Comparison of ENCODE assay signal across 8 cellular contexts in the genomic region with DNA sequence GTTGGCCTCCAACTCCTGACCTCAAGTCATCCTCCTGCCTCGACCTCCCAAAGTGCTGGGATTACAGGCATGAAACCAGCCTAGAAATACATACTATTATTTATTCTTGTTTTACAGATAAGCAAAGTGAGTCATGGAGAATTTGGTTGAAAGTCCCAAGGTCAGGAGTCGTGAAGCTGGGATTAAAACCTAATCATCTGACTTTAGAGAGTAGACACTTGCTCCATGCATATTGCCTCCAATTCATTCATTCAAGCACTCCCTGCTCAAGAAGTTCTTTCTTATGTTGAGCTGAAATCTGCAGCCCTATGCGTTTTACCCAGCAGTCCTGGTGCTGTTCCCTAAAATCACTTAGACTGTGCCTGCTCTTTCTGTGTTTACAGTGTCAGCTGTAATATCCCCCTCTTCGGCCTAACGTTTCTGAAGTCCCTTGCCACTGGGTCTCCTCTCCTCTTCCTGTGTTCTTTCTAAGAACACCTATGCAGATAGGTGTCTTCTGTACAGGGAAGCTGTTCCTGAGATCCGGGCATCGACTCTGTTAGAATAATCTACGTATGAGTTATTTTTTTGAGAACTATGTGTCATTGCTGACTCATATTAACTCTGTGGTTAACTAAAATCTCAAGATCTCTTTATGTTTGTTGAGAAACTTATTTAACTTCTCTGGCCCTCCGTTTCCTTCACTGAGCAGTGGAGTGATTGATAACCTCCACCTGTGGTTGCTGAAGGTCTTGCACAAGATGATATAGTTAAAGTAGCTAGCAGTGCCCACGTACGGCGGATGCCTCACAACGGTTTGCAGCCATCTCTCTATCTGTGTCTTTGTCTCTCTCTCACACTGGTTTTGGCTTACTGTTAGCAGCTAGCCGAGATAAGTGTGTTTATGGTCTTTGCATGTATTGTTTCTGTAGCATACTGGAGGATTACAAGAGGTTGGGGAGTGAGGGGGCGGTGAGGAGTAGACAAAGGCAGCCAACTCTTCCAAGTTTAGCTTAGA. TPM values are rescaled to one million over a fixed set of nuclear protein-coding genes. Genes with fewer than 3 reads are reported as not detected.
A peak's percentile ranks its signal among the peaks of the same experiment; 100 is the strongest.
DNase-seq lines count a peak whose midpoint lies in the region; ATAC-seq, FAIRE-seq and TF ChIP-seq lines count a peak whose summit lies in the region.

No MANE protein-coding gene starts in this region.

- peak; percentile 45 for ATAC-seq in HG02610 (IDR thresholded peaks at IDR 0.05; ENCODE audit: unreplicated experiment)
- no peak for ATAC-seq in HepG2
- peak; percentile 86 for ATAC-seq in stimulated activated effector memory CD8-positive, alpha-beta T cell treated with anti-CD3 and anti-CD28 coated beads, Interleukin-12 subunit alpha, Interleukin-12 subunit beta, amount 100 ng/mL, for 72 hours
- ATAC-seq in WTC11, result no peak

- H3K36me3 ChIP-seq in PC-9 (ENCODE audit: low read depth) (no peaks in the 10 kb centered on the region), HepG2 (replicated peaks in 1 of 2; ENCODE audit: control insufficient read depth in 1 of 2, insufficient read depth in 2 of 2, low read length in 2 of 2) (no peaks in the 10 kb centered on the region)

- CTCF ChIA-PET in PC-9 (lab: Charles Lee), result interaction anchor here (0.6 kb wide), 1 partner anchor 78 kb away, joined by 6 read pairs; no protein-coding TSS in a partner anchor
- CTCF ChIA-PET in HepG2 (lab: Yijun Ruan, JAX; ENCODE audit: low intra/inter-chr PET ratio, low total read pairs), result no interaction called here
- CTCF ChIA-PET in WTC11 (lab: Charles Lee), result interaction anchor here (0.7 to 1.0 kb wide), 2 partner anchors 65 to 239 kb away, joined by 3 read pairs; no protein-coding TSS in a partner anchor

- H3K27me3 ChIP-seq in PC-9 (ENCODE audit: insufficient read depth, low read depth) (no peaks in the 10 kb centered on the region), HepG2 (ENCODE audit: control insufficient read depth in 1 of 2, insufficient read depth in 2 of 2, low read length in 2 of 2) (peaks cover 1 to 7% of the 10 kb centered on the region in 2 experiments; a peak in 1 of 5 replicates)

- H4K20me1 ChIP-seq in PC-9 (ENCODE audit: insufficient read depth), result no peaks in the 10 kb centered on the region
- no peaks in the 10 kb centered on the region for H4K20me1 ChIP-seq in HepG2 (ENCODE audit: insufficient read depth, low read length)

- H3K9me3 ChIP-seq in PC-9 (ENCODE audit: insufficient read depth, low read depth), result no peaks in the 10 kb centered on the region
- no peaks in the 10 kb centered on the region for H3K9me3 ChIP-seq in HepG2 (ENCODE audit: low read length)

- in situ Hi-C loops in HepG2 (cut with HindIII; ENCODE audit: extremely low pct_ligation_motif_present, low pct_unique_long_range_greater_than_20kb), result loop anchor here (5.0 to 10.0 kb wide), 2 partner anchors 55 to 122 kb away; no protein-coding TSS in a partner anchor

- TF ChIP-seq CTCF in GM10266 (IDR thresholded peaks at IDR 0.05; ENCODE audit: control insufficient read depth, insufficient read depth, low read depth, missing control alignments) (no peak), PC-9 (conservative IDR thresholded peaks at IDR 0.05) (no peak), HepG2 (CRISPR knock-in tag; IDR thresholded peaks at IDR 0.05) (no peak), WTC11 (IDR thresholded peaks at IDR 0.05) (no peak)

- peaks cover 48% of the 10 kb centered on the region for H3F3A ChIP-seq in PC-9 (ENCODE audit: insufficient read depth, low read depth)

- no peaks in the 10 kb centered on the region for H3K27me3 Mint-ChIP-seq in WTC11 (ENCODE audit: low read depth)

- POLR2A ChIA-PET in PC-9 (lab: Charles Lee; ENCODE audit: unreplicated experiment), result no interaction called here
- POLR2A ChIA-PET in HepG2 (lab: Yijun Ruan, JAX), result interaction anchor here (0.8 kb wide), 1 partner anchor 8 kb away, joined by 3 read pairs; no protein-coding TSS in a partner anchor
- POLR2A ChIA-PET in WTC11 (lab: Charles Lee), result interaction anchor here (0.6 kb wide), 1 partner anchor 291 kb away, joined by 7 read pairs; no protein-coding TSS in a partner anchor

- peaks cover 83% of the 10 kb centered on the region for H3K4me1 Mint-ChIP-seq in stimulated activated effector memory CD8-positive, alpha-beta T cell treated with anti-CD3 and anti-CD28 coated beads, Interleukin-12 subunit alpha, Interleukin-12 subunit beta, amount 100 ng/mL, for 72 hours
- peaks cover 26% of the 10 kb centered on the region for H3K4me1 Mint-ChIP-seq in WTC11

- peak overlapping the region; percentile 89 for H3K27ac Mint-ChIP-seq in stimulated activated effector memory CD8-positive, alpha-beta T cell treated with anti-CD3 and anti-CD28 coated beads, Interleukin-12 subunit alpha, Interleukin-12 subunit beta, amount 100 ng/mL, for 72 hours
- H3K27ac Mint-ChIP-seq in WTC11, result no peak overlapping the region

- no peak for FAIRE-seq in HepG2 (lab: Jason Lieb, UNC)

- H3K4me1 ChIP-seq in PC-9 (replicated peaks; ENCODE audit: insufficient read depth), result peaks cover 70% of the 10 kb centered on the region
- H3K4me1 ChIP-seq in HepG2 (ENCODE audit: insufficient read depth, low read length), result peaks cover 48% of the 10 kb centered on the region

- intact Hi-C loops in PC-9 (cut with micrococcal nuclease; ENCODE audit: unreplicated experiment) (loop anchor here (5.0 kb wide), 1 partner anchor 68 kb away; no protein-coding TSS in a partner anchor), HepG2 (cut with micrococcal nuclease; ENCODE audit: unreplicated experiment) (no loop called here)

- peak overlapping the region; percentile 81 for H3K4me3 Mint-ChIP-seq in stimulated activated effector memory CD8-positive, alpha-beta T cell treated with anti-CD3 and anti-CD28 coated beads, Interleukin-12 subunit alpha, Interleukin-12 subunit beta, amount 100 ng/mL, for 72 hours
- H3K4me3 Mint-ChIP-seq in WTC11, result no peak overlapping the region

- 12% methylated on average over 15 of the region's 15 CpGs for WGBS in HepG2 (ENCODE audit: low lambda C conversion rate)

- H3K4me2 ChIP-seq in PC-9 (peak overlapping the region; percentile 79), HepG2 (ENCODE audit: low read depth, low read length) (peak overlapping the region; percentile 28; the same call in 1 of the 2 replicates)

- H3K79me2 ChIP-seq in PC-9 (ENCODE audit: low read depth), result no peaks in the 10 kb centered on the region
- no peaks in the 10 kb centered on the region for H3K79me2 ChIP-seq in HepG2 (ENCODE audit: insufficient read depth, low read length)

- H3K4me3 ChIP-seq in PC-9 (peak overlapping the region; percentile 31; the same call in 1 of the 2 replicates), HepG2 (replicated peaks in 1 of 3; ENCODE audit: insufficient read depth in 1 of 3, low read depth in 2 of 3, low read length in 3 of 3) (no peak overlapping the region)

- no peaks in the 10 kb centered on the region for H3K9me2 ChIP-seq in PC-9 (ENCODE audit: insufficient read depth)

- 0 out of 2 replicates have a peak overlapping the region, but pooled peaks have one; percentile 41 for H2AFZ ChIP-seq in PC-9
- no peak overlapping the region for H2AFZ ChIP-seq in HepG2 (ENCODE audit: low read length)

- TF ChIP-seq POLR2A in HepG2 (IDR thresholded peaks at IDR 0.05; ENCODE audit: insufficient read depth in 1 of 2, low read depth in 2 of 2, low read length in 2 of 2), result no peak

- H3K36me3 Mint-ChIP-seq in stimulated activated effector memory CD8-positive, alpha-beta T cell treated with anti-CD3 and anti-CD28 coated beads, Interleukin-12 subunit alpha, Interleukin-12 subunit beta, amount 100 ng/mL, for 72 hours, result peaks cover 32% of the 10 kb centered on the region
- no peaks in the 10 kb centered on the region for H3K36me3 Mint-ChIP-seq in WTC11

- no peaks in the 10 kb centered on the region for H3K9me3 Mint-ChIP-seq in stimulated activated effector memory CD8-positive, alpha-beta T cell treated with anti-CD3 and anti-CD28 coated beads, Interleukin-12 subunit alpha, Interleukin-12 subunit beta, amount 100 ng/mL, for 72 hours
- H3K9me3 Mint-ChIP-seq in WTC11, result no peaks in the 10 kb centered on the region

- TF ChIP-seq EP300 in HepG2 (IDR thresholded peaks at IDR 0.05; ENCODE audit: low read depth in 2 of 2, low read length in 2 of 2) (no peak), HepG2 (CRISPR knock-in tag; IDR thresholded peaks at IDR 0.05; ENCODE audit: borderline replicate concordance) (no peak)

- BruUV-seq in PC-9 (replicated peaks; lab: Mats Ljungman, UMichigan), result no TSS peak
- no TSS peak for BruUV-seq in HepG2 (replicated peaks; lab: Mats Ljungman, UMichigan)

- DNase-seq in GM10266 (ENCODE audit: extremely low spot score) (peak; percentile 44), PC-9 (peak; percentile 15 to 97), HepG2 (ENCODE audit: low spot score) (no peak), NCI-H748 (lab: John Stamatoyannopoulos, UW; ENCODE audit: unreplicated experiment) (no peak), WTC11 (ENCODE audit: low spot score) (no peak)
- DNase-seq in activated effector memory CD4-positive, alpha-beta T cell treated with Interleukin-2 at 50 U/mL for 16 hours, result peak; percentile 48
- peak; percentile 42 to 80 for DNase-seq in stimulated activated effector memory CD8-positive, alpha-beta T cell treated with anti-CD3 and anti-CD28 coated beads, Interleukin-12 subunit alpha, Interleukin-12 subunit beta, amount 100 ng/mL, for 72 hours (ENCODE audit: low spot score in 2 of 2)

- H3K27ac ChIP-seq in PC-9 (peak overlapping the region; percentile 67), HepG2 (ENCODE audit: extremely low read length, insufficient read depth, low read length) (no peak overlapping the region)

- no peak for TF ChIP-seq RAD21 in HepG2 (CRISPR knock-in tag; IDR thresholded peaks at IDR 0.05)

- no peak overlapping the region for H3K9ac ChIP-seq in HepG2 (ENCODE audit: insufficient read depth, low read depth, low read length)

RNA-seq across cellular contexts. Expression of a gene that starts 4.6 kb away (rescaled TPM):
- total RNA-seq in PC-9 (2021) (not detected in 2 replicates), HepG2 (2016; rRNA removed; fragmentation: Illumina TruSeq; extraction: Trizol) (0.70 and 0.97 TPM in 2 replicates), WTC11 (2021) (0.30 TPM in 1 of 3 replicates, not detected in the others)
- 1.1 and 2.0 TPM in 2 replicates for total RNA-seq in HepG2 (2016; cell fraction: cytosol; rRNA removed; fragmentation: Illumina TruSeq; extraction: Trizol; ENCODE audit: low read depth)
- 0.37 and 1.2 TPM in 2 replicates for total RNA-seq in HepG2 (2016; cell fraction: insoluble cytoplasmic fraction; rRNA removed; fragmentation: Illumina TruSeq; extraction: Trizol)
- 0.80 and 2.1 TPM in 2 replicates for total RNA-seq in HepG2 (2016; cell fraction: membrane; rRNA removed; fragmentation: Illumina TruSeq; extraction: Trizol)
- not detected in 2 replicates for total RNA-seq in HepG2 (2016; cell fraction: nucleus; rRNA removed; fragmentation: Illumina TruSeq; extraction: Trizol)
- polyA plus RNA-seq in HepG2 (2011; rRNA removed), result 0.50 and 1.2 TPM in 2 replicates
- polyA plus RNA-seq in HepG2 (2011; cell fraction: cytosol; rRNA removed), result 0.30 and 0.59 TPM in 2 replicates
- polyA plus RNA-seq in HepG2 (2011; cell fraction: nucleus; rRNA removed), result 0.21 and 0.27 TPM in 2 replicates
- 2.3 TPM in 1 of 2 replicates, not detected in the other for polyA plus RNA-seq in HepG2 (2012)
- polyA plus RNA-seq in HepG2 (2016; cell fraction: cytosol; fragmentation: Illumina TruSeq; extraction: Trizol; ENCODE audit: low read depth), result 1.2 and 1.8 TPM in 2 replicates
- 1.7 and 1.9 TPM in 2 replicates for polyA plus RNA-seq in HepG2 (2016; cell fraction: insoluble cytoplasmic fraction; fragmentation: Illumina TruSeq; extraction: Trizol; ENCODE audit: low read depth)
- 2.2 and 2.3 TPM in 2 replicates for polyA plus RNA-seq in HepG2 (2016; cell fraction: membrane; fragmentation: Illumina TruSeq; extraction: Trizol; ENCODE audit: low read depth)
- 0.77 TPM in 1 of 2 replicates, not detected in the other for polyA plus RNA-seq in HepG2 (2016; cell fraction: nucleus; fragmentation: Illumina TruSeq; extraction: Trizol; ENCODE audit: insufficient read depth, low read depth)
- 0.56 and 0.91 TPM in 2 replicates for polyA minus RNA-seq in HepG2 (2011; rRNA and poly(A)+ RNA removed; ENCODE audit: low replicate concordance)
- not detected in 2 replicates for polyA minus RNA-seq in HepG2 (2011; cell fraction: cytosol; rRNA and poly(A)+ RNA removed)
- polyA minus RNA-seq in HepG2 (2011; cell fraction: nucleus; rRNA and poly(A)+ RNA removed), result not detected in 2 replicates

Comparison
In these comparisons a context has a peak if more than half of its experiments do, and no peak if none do; other contexts are left out.
1. DNase-seq: peak in GM10266 (single experiment), PC-9 (2 of 2), activated effector memory CD4-positive, alpha-beta T cell treated with Interleukin-2 at 50 U/mL for 16 hours (single experiment) and stimulated activated effector memory CD8-positive, alpha-beta T cell treated with anti-CD3 and anti-CD28 coated beads, Interleukin-12 subunit alpha, Interleukin-12 subunit beta, amount 100 ng/mL, for 72 hours (2 of 2); none in HepG2 (single experiment), NCI-H748 (single experiment) and WTC11 (single experiment).
2. ATAC-seq: peak in HG02610 (single experiment) and stimulated activated effector memory CD8-positive, alpha-beta T cell treated with anti-CD3 and anti-CD28 coated beads, Interleukin-12 subunit alpha, Interleukin-12 subunit beta, amount 100 ng/mL, for 72 hours (single experiment); none in HepG2 (single experiment) and WTC11 (single experiment).